Comparison of ENCODE assay signal across 24 cellular contexts in the genomic region with DNA sequence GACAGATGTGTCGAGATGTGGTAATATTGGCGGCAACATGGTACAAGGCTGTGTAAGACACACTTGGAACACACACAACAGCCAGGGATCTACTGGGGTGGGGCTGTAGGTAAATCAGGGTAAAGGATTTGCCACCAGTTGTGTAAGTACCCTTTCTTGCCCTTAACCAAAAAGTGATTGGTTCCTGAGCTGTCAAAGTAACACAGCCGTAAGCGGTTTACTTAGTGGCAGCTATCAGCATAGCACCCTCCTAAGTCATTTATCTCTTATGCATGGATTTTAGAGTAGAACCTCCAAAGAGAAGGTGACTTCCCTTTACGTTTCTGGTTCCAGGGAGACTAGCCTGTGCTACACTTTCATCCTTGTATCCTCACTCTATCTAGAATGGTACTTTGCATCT.
"Had no signal": no experiment of that assay in that cellular context is flagged by ENCODE, and none has a peak within 500 bp of the region (broad histone marks: within the 10 kb centered on the region; RNA-seq: fewer than 3 reads in every experiment).

No MANE protein-coding gene starts in this region.

- H3K4me3 Mint-ChIP-seq: activated CD4-positive, alpha-beta T cell treated with anti-CD3 and anti-CD28 coated beads, Interleukin-2, amount 10 ng/mL, durations not matched to agents 24 days and 14 days; activated naive CD4-positive, alpha-beta T cell treated with anti-CD3 and anti-CD28 coated beads, Interleukin-2, amount 50 U/mL, for 24 hours; activated T-cell treated with anti-CD3 and anti-CD28 coated beads, Interleukin-2, amount 50 U/mL, for 72 hours; nephron progenitor cell; stimulated activated memory B cell treated with anti-CD40 and anti-IgM and Interleukin-4, amounts not matched to agents 10 μg/mL and 1 μg/mL and 100 μg/mL, for 72 hours had no signal

- H3K27me3 ChIP-seq: breast epithelium, gastrocnemius medialis, spleen, upper lobe of right lung had no signal

- H3K36me3 ChIP-seq: breast epithelium had no signal

- H3K4me1 ChIP-seq: breast epithelium, gastrocnemius medialis had no signal

- H3K9me3 Mint-ChIP-seq: activated CD4-positive, alpha-beta T cell treated with anti-CD3 and anti-CD28 coated beads, Interleukin-2, amount 10 ng/mL, durations not matched to agents 24 days and 14 days; activated naive CD4-positive, alpha-beta T cell treated with anti-CD3 and anti-CD28 coated beads, Interleukin-2, amount 50 U/mL, for 24 hours; activated T-cell treated with anti-CD3 and anti-CD28 coated beads, Interleukin-2, amount 50 U/mL, for 72 hours; nephron progenitor cell; stimulated activated memory B cell treated with anti-CD40 and anti-IgM and Interleukin-4, amounts not matched to agents 10 μg/mL and 1 μg/mL and 100 μg/mL, for 72 hours had no signal

- H3K4me1 Mint-ChIP-seq: nephron progenitor cell had no signal

- FAIRE-seq: astrocyte had no signal

- ATAC-seq: activated T-cell treated with anti-CD3 and anti-CD28 coated beads, Interleukin-2, amount 50 U/mL, for 72 hours; gastrocnemius medialis; left lobe of liver; stimulated activated memory B cell treated with anti-CD40 and anti-IgM and Interleukin-4, amounts not matched to agents 10 μg/mL and 1 μg/mL and 100 μg/mL, for 72 hours; upper lobe of right lung had no signal

- H3K9me3 ChIP-seq: breast epithelium, gastrocnemius medialis, spleen, thoracic aorta, upper lobe of right lung had no signal

- H3K27ac Mint-ChIP-seq: activated CD4-positive, alpha-beta T cell treated with anti-CD3 and anti-CD28 coated beads, Interleukin-2, amount 10 ng/mL, durations not matched to agents 24 days and 14 days; activated naive CD4-positive, alpha-beta T cell treated with anti-CD3 and anti-CD28 coated beads, Interleukin-2, amount 50 U/mL, for 24 hours; activated T-cell treated with anti-CD3 and anti-CD28 coated beads, Interleukin-2, amount 50 U/mL, for 72 hours; nephron progenitor cell; stimulated activated memory B cell treated with anti-CD40 and anti-IgM and Interleukin-4, amounts not matched to agents 10 μg/mL and 1 μg/mL and 100 μg/mL, for 72 hours had no signal

- H3K27me3 Mint-ChIP-seq: activated CD4-positive, alpha-beta T cell treated with anti-CD3 and anti-CD28 coated beads, Interleukin-2, amount 10 ng/mL, durations not matched to agents 24 days and 14 days; activated naive CD4-positive, alpha-beta T cell treated with anti-CD3 and anti-CD28 coated beads, Interleukin-2, amount 50 U/mL, for 24 hours; stimulated activated memory B cell treated with anti-CD40 and anti-IgM and Interleukin-4, amounts not matched to agents 10 μg/mL and 1 μg/mL and 100 μg/mL, for 72 hours had no signal

- DNase-seq: activated CD4-positive, alpha-beta T cell treated with anti-CD3 and anti-CD28 coated beads, Interleukin-2, amount 10 ng/mL, durations not matched to agents 24 days and 14 days; activated CD4-positive, CD25-positive, alpha-beta regulatory T cell; activated CD8-positive, alpha-beta memory T cell treated with anti-CD3 and anti-CD28 coated beads, Interleukin-2, amount 50 U/mL, for 4 hours; activated gamma-delta T cell; activated T-cell treated with anti-CD3 and anti-CD28 coated beads, Interleukin-2, amount 50 U/mL, for 72 hours; gastrocnemius medialis; head of caudate nucleus; kidney; midbrain; nephron progenitor cell; nucleus accumbens; posterior cingulate gyrus; spleen; stimulated activated CD4-positive, alpha-beta T cell treated with anti-CD3 and anti-CD28 coated beads, Interleukin-4, amount 100 ng/mL, for 4 hours; T-helper 9 cell; upper lobe of right lung had no signal

- H3K27ac ChIP-seq: breast epithelium, coronary artery, gastrocnemius medialis, spleen, thoracic aorta, upper lobe of right lung had no signal

- H3K4me3 ChIP-seq: breast epithelium, coronary artery, gastrocnemius medialis, lung, spleen, thoracic aorta, upper lobe of right lung had no signal
